In genomic region chr11:92227954-92228935, GRCh38 we compare ENCODE assay signal across 13 cellular contexts. TPM values are rescaled to one million over a fixed set of nuclear protein-coding genes. Genes with fewer than 3 reads are reported as not detected.
DNase-seq lines count a peak whose midpoint lies in the region; ATAC-seq, FAIRE-seq and TF ChIP-seq lines count a peak whose summit lies in the region.
"Had no signal": no experiment of that assay in that cellular context is flagged by ENCODE, and none has a peak within 500 bp of the region (broad histone marks: within the 10 kb centered on the region; RNA-seq: fewer than 3 reads in every experiment).

No MANE protein-coding gene starts in this region.

- DNase-seq in Daoy (ENCODE audit: low read depth) = peak; percentile 16
- peak; percentile 20 for DNase-seq in NCI-H1417 treated with DMSO at 0.1 percent for 48 hours (lab: John Stamatoyannopoulos, UW)
- no peak for DNase-seq in endodermal cell
- DNase-seq in occipital lobe (lab: John Stamatoyannopoulos, UW) = peak; percentile 12
- DNase-seq in G401 (ENCODE audit: low spot score) = no peak
- no peak for DNase-seq in lower lobe of right lung
- DNase-seq in D721Med (ENCODE audit: insufficient read length, low spot score) = no peak
- DNase-seq: foreskin keratinocyte; GDM1; Peyer's patch; stimulated activated naive CD8-positive, alpha-beta T cell treated with anti-CD3 and anti-CD28 coated beads, Interleukin-15, Interleukin-2, amounts not matched to agents 100 U/mL and 50 U/mL, for 24 hours had no signal

- no peak for ATAC-seq in HG03565 (IDR thresholded peaks at IDR 0.05; ENCODE audit: unreplicated experiment)
- ATAC-seq in lower lobe of right lung = no peak
- ATAC-seq: foreskin keratinocyte; stimulated activated naive CD8-positive, alpha-beta T cell treated with anti-CD3 and anti-CD28 coated beads, Interleukin-15, Interleukin-2, amounts not matched to agents 100 U/mL and 50 U/mL, for 24 hours had no signal

- H3K4me3 ChIP-seq in endodermal cell (ENCODE audit: low read length) = peak overlapping the region; percentile 87
- H3K4me3 ChIP-seq in lower lobe of right lung = no peak overlapping the region
- H3K4me3 ChIP-seq: Peyer's patch had no signal

- H3K27ac ChIP-seq in endodermal cell (ENCODE audit: low read depth, low read length) = peak overlapping the region; percentile 90
- no peak overlapping the region for H3K27ac ChIP-seq in lower lobe of right lung
- H3K27ac ChIP-seq: foreskin keratinocyte, Peyer's patch had no signal

- peaks cover 35% of the 10 kb centered on the region for H3K4me1 Mint-ChIP-seq in endodermal cell

- H3K36me3 ChIP-seq in endodermal cell (ENCODE audit: control insufficient read depth, insufficient read depth, low read length) = no peaks in the 10 kb centered on the region
- no peaks in the 10 kb centered on the region for H3K36me3 ChIP-seq in lower lobe of right lung
- H3K36me3 ChIP-seq: Peyer's patch had no signal

- H3K27ac Mint-ChIP-seq in endodermal cell = no peak overlapping the region
- H3K27ac Mint-ChIP-seq: T-helper 2 cell treated with Interferon-gamma antibody and Interleukin-4, amounts not matched to agents 5 μg/mL and 100 μg/mL, for 36 hours had no signal

- H3K27me3 ChIP-seq in endodermal cell (ENCODE audit: control insufficient read depth, insufficient read depth, low read length, poor library complexity, severe bottlenecking) (peaks cover 10% of the 10 kb centered on the region), lower lobe of right lung (ENCODE audit: low read depth) (peaks cover 51% of the 10 kb centered on the region)

- H3K4me1 ChIP-seq in endodermal cell (ENCODE audit: control insufficient read depth, insufficient read depth, low read length) (peaks cover 4% of the 10 kb centered on the region), lower lobe of right lung (peaks cover 4% of the 10 kb centered on the region)
- H3K4me1 ChIP-seq: foreskin keratinocyte had no signal

- H3K27me3 Mint-ChIP-seq in endodermal cell (ENCODE audit: insufficient read depth) = peaks cover 21% of the 10 kb centered on the region

- H3K36me3 Mint-ChIP-seq in endodermal cell (ENCODE audit: low read depth) = no peaks in the 10 kb centered on the region

- H3K9me3 ChIP-seq in endodermal cell (ENCODE audit: control insufficient read depth, low read length) (no peaks in the 10 kb centered on the region), lower lobe of right lung (no peaks in the 10 kb centered on the region)

- intact Hi-C loops in lower lobe of right lung (cut with DNase I) = no loop called here

- no peak for TF ChIP-seq CTCF in endodermal cell (conservative IDR thresholded peaks at IDR 0.05)
- TF ChIP-seq CTCF in lower lobe of right lung (IDR thresholded peaks at IDR 0.05) = no peak
- no peak for TF ChIP-seq CTCF in D721Med (IDR thresholded peaks at IDR 0.05; ENCODE audit: insufficient read depth, missing control alignments)

- 75 to 76% methylated on average over 3 to 6 of the region's 6 CpGs for WGBS in endodermal cell (ENCODE audit: insufficient coverage in 1 of 2, insufficient read length in 1 of 2), 2 experiments

- H3K9me3 Mint-ChIP-seq in endodermal cell = no peaks in the 10 kb centered on the region
- H3K9me3 Mint-ChIP-seq: T-helper 2 cell treated with Interferon-gamma antibody and Interleukin-4, amounts not matched to agents 5 μg/mL and 100 μg/mL, for 36 hours had no signal

- in situ Hi-C loops in G401 (cut with HindIII; ENCODE audit: low sequenced_read_pairs) = no loop called here

- no peak for FAIRE-seq in D721Med (lab: Jason Lieb, UNC)

- no peak overlapping the region for H3K9ac ChIP-seq in endodermal cell (ENCODE audit: extremely low read depth, low read length, poor library complexity, severe bottlenecking)

- H3K4me3 Mint-ChIP-seq in endodermal cell = peak overlapping the region; percentile 80
- H3K4me3 Mint-ChIP-seq: T-helper 2 cell treated with Interferon-gamma antibody and Interleukin-4, amounts not matched to agents 5 μg/mL and 100 μg/mL, for 36 hours had no signal

RNA-seq across cellular contexts. Expression of gene FAT3, which starts 3.6 kb away (rescaled TPM):
- 1.1 and 1.5 TPM in 2 replicates for total RNA-seq in Daoy (2014; rRNA removed; shearing (Covaris generic))
- total RNA-seq in endodermal cell (10 to 100 TPM; 11.6 to 24.9 TPM), occipital lobe (172 TPM), lower lobe of right lung (7.9 TPM)
- polyA plus RNA-seq in endodermal cell (2013, experiment 1 of 2) = 11.5 TPM
- polyA plus RNA-seq in endodermal cell (2013, experiment 2 of 2) = 12.7 TPM
- under 0.01 TPM in 1 of 2 replicates, not detected in the other for total RNA-seq in G401 (2014; rRNA removed; shearing (Covaris generic))

Comparison
In these comparisons a context has a peak if more than half of its experiments do, and no peak if none do; other contexts are left out.
1. DNase-seq: peak in Daoy (single experiment), NCI-H1417 treated with DMSO at 0.1 percent for 48 hours (single experiment) and occipital lobe (single experiment); none in endodermal cell (single experiment), G401 (single experiment), lower lobe of right lung (single experiment) and D721Med (single experiment).